ENCODE assay signal across 10 cellular contexts in genomic region chr1:1347026-1347595, GRCh38. TPM values are rescaled to one million over a fixed set of nuclear protein-coding genes. Genes with fewer than 3 reads are reported as not detected.
DNase-seq lines count a peak whose midpoint lies in the region; ATAC-seq, FAIRE-seq and TF ChIP-seq lines count a peak whose summit lies in the region.
"Had no signal": no experiment of that assay in that cellular context is flagged by ENCODE, and none has a peak within 500 bp of the region (broad histone marks: within the 10 kb centered on the region; RNA-seq: fewer than 3 reads in every experiment).

No MANE protein-coding gene starts in this region.

- H3K4me3 Mint-ChIP-seq in stimulated activated naive CD8-positive, alpha-beta T cell treated with anti-CD3 and anti-CD28 coated beads, Interleukin-15, amount 100 ng/mL, for 72 hours, result peak overlapping the region; percentile 77 to 85

- TF ChIP-seq CTCF in SK-N-SH (IDR thresholded peaks at IDR 0.05), result no peak
- no peak for TF ChIP-seq CTCF in kidney (IDR thresholded peaks at IDR 0.05; ENCODE audit: borderline replicate concordance, extremely low read depth, insufficient read depth)

- no peak overlapping the region for H2AFZ ChIP-seq in SK-N-SH (ENCODE audit: low read depth)

- peaks cover 2% of the 10 kb centered on the region for H3F3A ChIP-seq in SK-N-SH (replicated peaks; ENCODE audit: insufficient read depth)

- H3K27me3 Mint-ChIP-seq in stimulated activated naive CD8-positive, alpha-beta T cell treated with anti-CD3 and anti-CD28 coated beads, Interleukin-15, amount 100 ng/mL, for 72 hours, result peaks cover 4% of the 10 kb centered on the region

- TF ChIP-seq RAD21 in SK-N-SH (IDR thresholded peaks at IDR 0.05; ENCODE audit: low read length), result no peak

- intact Hi-C loops in kidney (cut with DNase I), result no loop called here

- CTCF ChIA-PET in SK-N-SH (lab: Yijun Ruan, JAX), result interaction anchor here (0.8 to 4.8 kb wide), 7 partner anchors 12 to 224 kb away, joined by 3 to 34 read pairs (median 4); partner anchors contain the start of gene AURKAIP1

- H3K36me3 ChIP-seq in SK-N-SH (replicated peaks in 1 of 2; ENCODE audit: control insufficient read depth in 1 of 2, insufficient read depth in 2 of 2, low read length in 1 of 2), result no peaks in the 10 kb centered on the region
- H3K36me3 ChIP-seq in adipocyte (ENCODE audit: control insufficient read depth, insufficient read depth, low read length, severe bottlenecking), result no peaks in the 10 kb centered on the region
- no peaks in the 10 kb centered on the region for H3K36me3 ChIP-seq in kidney (ENCODE audit: control insufficient read depth in 1 of 2, insufficient read depth in 2 of 2, low read length in 2 of 2)

- H3K4me1 ChIP-seq in SK-N-SH (ENCODE audit: control insufficient read depth in 1 of 2, insufficient read depth in 2 of 2, low read depth in 1 of 2, low read length in 1 of 2), result peaks cover 0 to 27% of the 10 kb centered on the region in 2 experiments; a peak in 1 of 4 replicates
- peaks cover 38% of the 10 kb centered on the region for H3K4me1 ChIP-seq in adipocyte (ENCODE audit: control insufficient read depth, insufficient read depth, low read length)
- peaks cover 0 to 26% of the 10 kb centered on the region in 2 donors for H3K4me1 ChIP-seq in kidney (ENCODE audit: control insufficient read depth in 1 of 2, insufficient read depth in 1 of 2, low read depth in 1 of 2, low read length in 2 of 2)

- WGBS in SK-N-SH (ENCODE audit: low lambda C conversion rate), result 79% methylated on average over 5 of the region's 10 CpGs

- H3K9me3 Mint-ChIP-seq in stimulated activated naive CD8-positive, alpha-beta T cell treated with anti-CD3 and anti-CD28 coated beads, Interleukin-15, amount 100 ng/mL, for 72 hours, result no peaks in the 10 kb centered on the region

- H3K9ac ChIP-seq in SK-N-SH (no peak overlapping the region), adipocyte (ENCODE audit: low read length) (peak overlapping the region; percentile 89), kidney (ENCODE audit: low read length in 2 of 2) (peak overlapping the region in 1 of 2 donors; percentile 78)

- H4K20me1 ChIP-seq in SK-N-SH (ENCODE audit: insufficient read depth), result peaks cover 45% of the 10 kb centered on the region

- no peak for FAIRE-seq in kidney (lab: Jason Lieb, UNC)

- peaks cover 47% of the 10 kb centered on the region for H3K79me2 ChIP-seq in SK-N-SH (ENCODE audit: insufficient read depth)

- H3K4me2 ChIP-seq in SK-N-SH, result peak overlapping the region; percentile 89

- no peaks in the 10 kb centered on the region for H3K9me3 ChIP-seq in SK-N-SH
- no peaks in the 10 kb centered on the region for H3K9me3 ChIP-seq in adipocyte (ENCODE audit: control insufficient read depth, low read length)
- no peaks in the 10 kb centered on the region for H3K9me3 ChIP-seq in kidney (ENCODE audit: control insufficient read depth in 1 of 2, low read length in 2 of 2)

- H3K27me3 ChIP-seq in SK-N-SH (ENCODE audit: insufficient read depth), result no peaks in the 10 kb centered on the region
- no peaks in the 10 kb centered on the region for H3K27me3 ChIP-seq in adipocyte (replicated peaks; ENCODE audit: control insufficient read depth, insufficient read depth, low read length)

- no peak for TF ChIP-seq EP300 in SK-N-SH (IDR thresholded peaks at IDR 0.05; ENCODE audit: borderline replicate concordance in 1 of 2, low read depth in 1 of 2, low read length in 1 of 2)

- H3K9me2 ChIP-seq in SK-N-SH, result no peaks in the 10 kb centered on the region

- POLR2A ChIA-PET in SK-N-SH (lab: Yijun Ruan, JAX), result interaction anchor here (1.1 to 2.0 kb wide), 2 partner anchors 28 to 67 kb away, joined by 3 to 7 read pairs; partner anchors contain the start of gene AURKAIP1

- H3K4me3 ChIP-seq in SK-N-SH (ENCODE audit: low read depth in 2 of 2, low read length in 1 of 2), result peak overlapping the region; percentile 64 to 87; a peak in 2 of 4 replicates
- H3K4me3 ChIP-seq in adipocyte (ENCODE audit: low read length), result peak overlapping the region; percentile 89
- peak overlapping the region in 1 of 2 donors; percentile 76 for H3K4me3 ChIP-seq in kidney (ENCODE audit: low read length in 2 of 2)

- H3K27ac ChIP-seq in SK-N-SH (ENCODE audit: low read depth in 2 of 2, low read length in 1 of 2) (no peak overlapping the region), kidney (ENCODE audit: low read depth in 2 of 2, low read length in 2 of 2) (peak overlapping the region; percentile 81 to 82)

- H3K27ac Mint-ChIP-seq in stimulated activated naive CD8-positive, alpha-beta T cell treated with anti-CD3 and anti-CD28 coated beads, Interleukin-15, amount 100 ng/mL, for 72 hours, result no peak overlapping the region

- no peak for ATAC-seq in SK-N-SH treated with all-trans-retinoic acid at 6 μM for 48 hours
- ATAC-seq in stimulated activated naive CD8-positive, alpha-beta T cell treated with anti-CD3 and anti-CD28 coated beads, Interleukin-15, amount 100 ng/mL, for 72 hours, result no peak
- ATAC-seq in GM18520 (IDR thresholded peaks at IDR 0.05; ENCODE audit: unreplicated experiment), result no peak

- DNase-seq in SK-N-SH (no peak), adipocyte (ENCODE audit: low read depth) (no peak), kidney (peak; percentile 64), cerebellar cortex (ENCODE audit: low spot score) (no peak), middle frontal gyrus (ENCODE audit: extremely low spot score, low spot score) (no peak)
- no peak for DNase-seq in stimulated activated naive CD8-positive, alpha-beta T cell treated with anti-CD3 and anti-CD28 coated beads, Interleukin-15, amount 100 ng/mL, for 72 hours
- DNase-seq: 8988T; activated CD4-positive, CD25-positive, alpha-beta regulatory T cell treated with anti-CD3 and anti-CD28 coated beads, Interleukin-2, amount 50 U/mL, for 72 hours had no signal

- peaks cover 55% of the 10 kb centered on the region for H3K4me1 Mint-ChIP-seq in stimulated activated naive CD8-positive, alpha-beta T cell treated with anti-CD3 and anti-CD28 coated beads, Interleukin-15, amount 100 ng/mL, for 72 hours

TF ChIP-seq in SK-N-SH, 30 proteins besides CTCF, POLR2A, EP300 and RAD21 (continues in another document):
- no peak for TF ChIP-seq TEAD4 (IDR thresholded peaks at IDR 0.05; ENCODE audit: borderline replicate concordance, insufficient read depth)
- TF ChIP-seq, protein P1, sequence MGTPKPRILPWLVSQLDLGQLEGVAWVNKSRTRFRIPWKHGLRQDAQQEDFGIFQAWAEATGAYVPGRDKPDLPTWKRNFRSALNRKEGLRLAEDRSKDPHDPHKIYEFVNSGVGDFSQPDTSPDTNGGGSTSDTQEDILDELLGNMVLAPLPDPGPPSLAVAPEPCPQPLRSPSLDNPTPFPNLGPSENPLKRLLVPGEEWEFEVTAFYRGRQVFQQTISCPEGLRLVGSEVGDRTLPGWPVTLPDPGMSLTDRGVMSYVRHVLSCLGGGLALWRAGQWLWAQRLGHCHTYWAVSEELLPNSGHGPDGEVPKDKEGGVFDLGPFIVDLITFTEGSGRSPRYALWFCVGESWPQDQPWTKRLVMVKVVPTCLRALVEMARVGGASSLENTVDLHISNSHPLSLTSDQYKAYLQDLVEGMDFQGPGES (IDR thresholded peaks at IDR 0.05; ENCODE audit: low read depth, low read length), result no peak

TF ChIP-seq in SK-N-SH treated with all-trans-retinoic acid at 6 μM for 48 hours, 23 proteins besides CTCF, POLR2A, EP300 and RAD21 (continues in another document):
- TF ChIP-seq ZFP30 (CRISPR knock-in tag; IDR thresholded peaks at IDR 0.05) (no peak), ISL1 (CRISPR knock-in tag; IDR thresholded peaks at IDR 0.05) (no peak), ZNF70 (CRISPR knock-in tag; IDR thresholded peaks at IDR 0.05) (no peak), ZC3H10 (CRISPR knock-in tag; IDR thresholded peaks at IDR 0.05) (no peak), ARNTL (CRISPR knock-in tag; IDR thresholded peaks at IDR 0.05; ENCODE audit: borderline replicate concordance, low read depth) (no peak), CSDC2 (CRISPR knock-in tag; IDR thresholded peaks at IDR 0.05) (no peak)
- TF ChIP-seq, protein P2, sequence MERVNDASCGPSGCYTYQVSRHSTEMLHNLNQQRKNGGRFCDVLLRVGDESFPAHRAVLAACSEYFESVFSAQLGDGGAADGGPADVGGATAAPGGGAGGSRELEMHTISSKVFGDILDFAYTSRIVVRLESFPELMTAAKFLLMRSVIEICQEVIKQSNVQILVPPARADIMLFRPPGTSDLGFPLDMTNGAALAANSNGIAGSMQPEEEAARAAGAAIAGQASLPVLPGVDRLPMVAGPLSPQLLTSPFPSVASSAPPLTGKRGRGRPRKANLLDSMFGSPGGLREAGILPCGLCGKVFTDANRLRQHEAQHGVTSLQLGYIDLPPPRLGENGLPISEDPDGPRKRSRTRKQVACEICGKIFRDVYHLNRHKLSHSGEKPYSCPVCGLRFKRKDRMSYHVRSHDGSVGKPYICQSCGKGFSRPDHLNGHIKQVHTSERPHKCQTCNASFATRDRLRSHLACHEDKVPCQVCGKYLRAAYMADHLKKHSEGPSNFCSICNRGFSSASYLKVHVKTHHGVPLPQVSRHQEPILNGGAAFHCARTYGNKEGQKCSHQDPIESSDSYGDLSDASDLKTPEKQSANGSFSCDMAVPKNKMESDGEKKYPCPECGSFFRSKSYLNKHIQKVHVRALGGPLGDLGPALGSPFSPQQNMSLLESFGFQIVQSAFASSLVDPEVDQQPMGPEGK (CRISPR knock-in tag; IDR thresholded peaks at IDR 0.05; ENCODE audit: borderline replicate concordance), result no peak

RNA-seq across cellular contexts. Expression of gene DVL1, which starts 2.1 kb away (rescaled TPM):
- polyA plus RNA-seq in SK-N-SH (2012; rRNA removed), result 31.3 and 32.0 TPM in 2 replicates
- polyA plus RNA-seq in SK-N-SH (2012; cell fraction: cytosol; rRNA removed), result 7.9 and 13.4 TPM in 2 replicates
- polyA plus RNA-seq in SK-N-SH (2012; cell fraction: nucleus; rRNA removed), result 145 and 194 TPM in 2 replicates
- 55.0 TPM for total RNA-seq in kidney
- 32.5 TPM for polyA plus RNA-seq in kidney (ENCODE audit: insufficient read depth, low read depth, low replicate concordance)

RNA-seq across cellular contexts. Expression of gene MXRA8, which starts 11.2 kb away (rescaled TPM):
- polyA plus RNA-seq in SK-N-SH (2012; rRNA removed) (2.5 and 3.8 TPM in 2 replicates), kidney (ENCODE audit: insufficient read depth, low read depth, low replicate concordance) (64.7 TPM)
- polyA plus RNA-seq in SK-N-SH (2012; cell fraction: cytosol; rRNA removed), result 0.90 and 1.8 TPM in 2 replicates
- 14.2 and 20.4 TPM in 2 replicates for polyA plus RNA-seq in SK-N-SH (2012; cell fraction: nucleus; rRNA removed)
- total RNA-seq in kidney, result 26.0 TPM

RNA-seq across cellular contexts. Expression of gene TAS1R3, which starts 16.0 kb away (rescaled TPM):
- polyA plus RNA-seq in SK-N-SH (2012; rRNA removed) (0.06 and 0.08 TPM in 2 replicates), kidney (ENCODE audit: insufficient read depth, low read depth, low replicate concordance) (0.15 TPM)
- 0.03 TPM in 1 of 2 replicates, not detected in the other for polyA plus RNA-seq in SK-N-SH (2012; cell fraction: cytosol; rRNA removed)
- 0.55 and 0.62 TPM in 2 replicates for polyA plus RNA-seq in SK-N-SH (2012; cell fraction: nucleus; rRNA removed)
- total RNA-seq in kidney, result 1.3 TPM

RNA-seq across cellular contexts. Expression of gene CPTP, which starts 22.5 kb away (rescaled TPM):
- polyA plus RNA-seq in SK-N-SH (2012; rRNA removed) (12.3 and 13.4 TPM in 2 replicates), kidney (ENCODE audit: insufficient read depth, low read depth, low replicate concordance) (51.5 TPM)
- 5.8 and 11.0 TPM in 2 replicates for polyA plus RNA-seq in SK-N-SH (2012; cell fraction: cytosol; rRNA removed)
- 9.9 and 14.4 TPM in 2 replicates for polyA plus RNA-seq in SK-N-SH (2012; cell fraction: nucleus; rRNA removed)
- total RNA-seq in kidney, result 21.9 TPM

RNA-seq across cellular contexts. Expression of gene INTS11, which starts 22.7 kb away (rescaled TPM):
- 137 and 141 TPM in 2 replicates for polyA plus RNA-seq in SK-N-SH (2012; rRNA removed)
- polyA plus RNA-seq in SK-N-SH (2012; cell fraction: cytosol; rRNA removed), result 42.5 and 60.8 TPM in 2 replicates
- polyA plus RNA-seq in SK-N-SH (2012; cell fraction: nucleus; rRNA removed), result 483 and 499 TPM in 2 replicates
- 100 TPM for total RNA-seq in kidney
- 73.6 TPM for polyA plus RNA-seq in kidney (ENCODE audit: insufficient read depth, low read depth, low replicate concordance)

Comparison
In these comparisons a context has a peak if more than half of its experiments do, and no peak if none do; other contexts are left out.
1. H3K27ac ChIP-seq: peak in kidney (2 of 2); none in SK-N-SH (0 of 2).